ENCODE assay signal across 19 cellular contexts in genomic region chr13:112779856-112780604, GRCh38.
A peak's percentile ranks its signal among the peaks of the same experiment; 100 is the strongest.
DNase-seq lines count a peak whose midpoint lies in the region; ATAC-seq, FAIRE-seq and TF ChIP-seq lines count a peak whose summit lies in the region.
"Had no signal": no experiment of that assay in that cellular context is flagged by ENCODE, and none has a peak within 500 bp of the region (broad histone marks: within the 10 kb centered on the region; RNA-seq: fewer than 3 reads in every experiment).

No MANE protein-coding gene starts in this region.

- H4K20me1 ChIP-seq in GM23338 (replicated peaks; ENCODE audit: insufficient read depth) = peaks cover 2% of the 10 kb centered on the region
- H4K20me1 ChIP-seq in GM12878 (ENCODE audit: control insufficient read depth, insufficient read depth) = no peaks in the 10 kb centered on the region

- H3K4me1 Mint-ChIP-seq in Caco-2 (ENCODE audit: low read depth, unreplicated experiment) (no peaks in the 10 kb centered on the region), GM23338 (peaks cover 48% of the 10 kb centered on the region)

- peaks cover 60% of the 10 kb centered on the region for H3K36me3 Mint-ChIP-seq in Caco-2 (ENCODE audit: insufficient read depth, unreplicated experiment)
- peaks cover 26% of the 10 kb centered on the region for H3K36me3 Mint-ChIP-seq in GM23338 (ENCODE audit: low read depth)
- H3K36me3 Mint-ChIP-seq: activated CD8-positive, alpha-beta memory T cell treated with anti-CD3 and anti-CD28 coated beads, Interleukin-2, amount 10 ng/mL, durations not matched to agents 7 days and 5 days had no signal

- no peaks in the 10 kb centered on the region for H3F3A ChIP-seq in GM23338 (replicated peaks; ENCODE audit: low read depth)

- no peak for ATAC-seq in GM23338
- 0 out of 3 replicates have a peak, but pooled peaks have one; percentile 29 for ATAC-seq in GM12878
- no peak for ATAC-seq in mucosa of descending colon
- no peak for ATAC-seq in HG03571 (IDR thresholded peaks at IDR 0.05; ENCODE audit: unreplicated experiment)
- ATAC-seq: activated CD8-positive, alpha-beta memory T cell treated with anti-CD3 and anti-CD28 coated beads, Interleukin-2, amount 10 ng/mL, durations not matched to agents 7 days and 5 days had no signal

- TF ChIP-seq CTCF in Caco-2 (IDR thresholded peaks at IDR 0.05; ENCODE audit: insufficient read depth in 1 of 2, low read depth in 1 of 2, low read length in 1 of 2, severe bottlenecking in 1 of 2, unreplicated experiment in 1 of 2) (no peak), GM23338 (conservative IDR thresholded peaks at IDR 0.05; ENCODE audit: low read depth in 2 of 2) (no peak), GM12878 (IDR thresholded peaks at IDR 0.05 in 2 of 3, conservative IDR thresholded peaks at IDR 0.05 in 1 of 3; ENCODE audit: control insufficient read depth in 2 of 3, extremely low read depth in 1 of 3, insufficient read depth in 1 of 3, low read depth in 3 of 3, low read length in 3 of 3) (no peak), mucosa of descending colon (IDR thresholded peaks at IDR 0.05) (no peak)

- intact Hi-C loops in Caco-2 (cut with micrococcal nuclease; ENCODE audit: unreplicated experiment) = no loop called here
- intact Hi-C loops in GM12878 (cut with micrococcal nuclease; ENCODE audit: unreplicated experiment) = no loop called here
- intact Hi-C loops in mucosa of descending colon (cut with DNase I, micrococcal nuclease) = no loop called here

- no peak overlapping the region for H3K9ac ChIP-seq in GM12878 (ENCODE audit: control insufficient read depth, insufficient read depth, low read length)

- H3K4me1 ChIP-seq in Caco-2 = no peaks in the 10 kb centered on the region
- peaks cover 13% of the 10 kb centered on the region for H3K4me1 ChIP-seq in GM23338 (ENCODE audit: insufficient read depth)
- H3K4me1 ChIP-seq in GM12878 (ENCODE audit: control insufficient read depth, insufficient read depth, low read length) = peaks cover 6% of the 10 kb centered on the region
- H3K4me1 ChIP-seq in mesodermal cell (ENCODE audit: control insufficient read depth, insufficient read depth, low read length, poor library complexity, severe bottlenecking) = peaks cover 33% of the 10 kb centered on the region
- H3K4me1 ChIP-seq in mucosa of descending colon (ENCODE audit: low read depth) = no peaks in the 10 kb centered on the region
- H3K4me1 ChIP-seq: HAP-1 had no signal

- no peak overlapping the region for H2AFZ ChIP-seq in GM23338
- no peak overlapping the region for H2AFZ ChIP-seq in GM12878 (ENCODE audit: control insufficient read depth, low read depth, low read length)
- H2AFZ ChIP-seq: PC-9 had no signal

- no peaks in the 10 kb centered on the region for H3K9me3 ChIP-seq in Caco-2
- H3K9me3 ChIP-seq in GM12878 (replicated peaks; ENCODE audit: control insufficient read depth, insufficient read depth, low read length) = no peaks in the 10 kb centered on the region
- H3K9me3 ChIP-seq in mesodermal cell (ENCODE audit: control insufficient read depth, low read length) = no peaks in the 10 kb centered on the region
- H3K9me3 ChIP-seq in mucosa of descending colon = no peaks in the 10 kb centered on the region
- H3K9me3 ChIP-seq: BE2C, HAP-1, spleen, uterus had no signal

- H3K36me3 ChIP-seq in Caco-2 (ENCODE audit: control insufficient read depth, insufficient read depth, low read length) (no peaks in the 10 kb centered on the region; the same call in 1 of the 2 replicates), GM23338 (ENCODE audit: insufficient read depth) (no peaks in the 10 kb centered on the region), GM12878 (ENCODE audit: control insufficient read depth in 2 of 2, insufficient read depth in 2 of 2, low read length in 1 of 2) (peaks cover 0 to 4% of the 10 kb centered on the region in 2 experiments; a peak in 2 of 4 replicates), mesodermal cell (ENCODE audit: control insufficient read depth, insufficient read depth, low read length) (peaks cover 7% of the 10 kb centered on the region), mucosa of descending colon (ENCODE audit: low read depth) (no peaks in the 10 kb centered on the region)
- H3K36me3 ChIP-seq: BE2C, HAP-1, uterus had no signal

- no peak for TF ChIP-seq POLR2A in GM12878 (IDR thresholded peaks at IDR 0.05; ENCODE audit: low read depth, low read length)

- no peak overlapping the region for H3K4me3 Mint-ChIP-seq in Caco-2 (ENCODE audit: unreplicated experiment)
- peak overlapping the region; percentile 33; the same call in 1 of the 3 replicates for H3K4me3 Mint-ChIP-seq in GM23338
- H3K4me3 Mint-ChIP-seq: activated CD8-positive, alpha-beta memory T cell treated with anti-CD3 and anti-CD28 coated beads, Interleukin-2, amount 10 ng/mL, durations not matched to agents 7 days and 5 days; activated naive CD4-positive, alpha-beta T cell treated with anti-CD3 and anti-CD28 coated beads for 36 hours had no signal

- H3K27ac ChIP-seq in GM23338 (ENCODE audit: low read depth) (no peak overlapping the region; the same call in 1 of the 2 replicates), GM12878 (ENCODE audit: control insufficient read depth, insufficient read depth) (no peak overlapping the region), mesodermal cell (ENCODE audit: low read depth, low read length, severe bottlenecking) (peak overlapping the region; percentile 59)
- H3K27ac ChIP-seq: PC-9, spleen, uterus had no signal

- CTCF ChIA-PET in Caco-2 (lab: Charles Lee) = no interaction called here
- CTCF ChIA-PET in GM12878 (lab: Yijun Ruan, JAX) = no interaction called here

- no peak for FAIRE-seq in GM12878 (lab: Jason Lieb, UNC)

- no peak for TF ChIP-seq RAD21 in GM12878 (IDR thresholded peaks at IDR 0.05; ENCODE audit: insufficient read depth, low read depth, low read length)

- in situ Hi-C loops in GM12878 (cut with MboI) = no loop called here

- H3K4me3 ChIP-seq in Caco-2 (ENCODE audit: low read depth, low read length) (no peak overlapping the region), GM23338 (no peak overlapping the region), GM12878 (no peak overlapping the region), mesodermal cell (ENCODE audit: extremely low read depth, insufficient read depth, low read length, poor library complexity, severe bottlenecking) (no peak overlapping the region), mucosa of descending colon (no peak overlapping the region)
- H3K4me3 ChIP-seq: HAP-1, PC-9, spleen, uterus had no signal

- RAD21 ChIA-PET in GM12878 (lab: Charles Lee; ENCODE audit: unreplicated experiment) = no interaction called here

- no peaks in the 10 kb centered on the region for H3K9me2 ChIP-seq in GM23338 (ENCODE audit: insufficient read depth)

- BruUV-seq in Caco-2 (replicated peaks; lab: Mats Ljungman, UMichigan) (no TSS peak), GM12878 (replicated peaks; lab: Mats Ljungman, UMichigan) (no TSS peak)

- POLR2A ChIA-PET in Caco-2 (lab: Charles Lee) (no interaction called here), GM12878 (lab: Charles Lee) (interaction anchor here (0.5 kb wide), 1 partner anchor 214 kb away, joined by 4 read pairs; no protein-coding TSS in a partner anchor)

- WGBS in GM12878 (ENCODE audit: insufficient coverage, insufficient replicate concordance, low lambda C conversion rate, missing lambda C conversion rate) = 94% methylated on average over 23 of the region's 23 CpGs
- WGBS in mesodermal cell (ENCODE audit: insufficient coverage in 2 of 2), 2 experiments = 80 to 82% methylated on average over 22 of the region's 23 CpGs

- peak overlapping the region; percentile 43; the same call in 1 of the 2 replicates for H3K4me2 ChIP-seq in GM23338
- no peak overlapping the region for H3K4me2 ChIP-seq in GM12878 (ENCODE audit: control insufficient read depth, insufficient read depth)
- H3K4me2 ChIP-seq: PC-9 had no signal

- H3K79me2 ChIP-seq in GM23338 (replicated peaks; ENCODE audit: insufficient read depth) = peaks cover 70% of the 10 kb centered on the region
- H3K79me2 ChIP-seq in GM12878 (ENCODE audit: control insufficient read depth, insufficient read depth, low read length) = no peaks in the 10 kb centered on the region; the same call in none of the 2 replicates

- SMC1A ChIA-PET in GM12878 (lab: Charles Lee; ENCODE audit: uncharacterized antibody, unreplicated experiment) = interaction anchor here (0.8 kb wide), 1 partner anchor 11 kb away, joined by 4 read pairs; no protein-coding TSS in a partner anchor

- DNase-seq in Caco-2 = no peak
- DNase-seq in GM23338 (ENCODE audit: low spot score) = no peak
- no peak for DNase-seq in GM12878 (ENCODE audit: low read depth, low spot score)
- DNase-seq in mucosa of descending colon = no peak
- DNase-seq in NCI-H524 (lab: John Stamatoyannopoulos, UW) = no peak
- DNase-seq in NCI-H446 treated with DMSO at 0.1 percent for 48 hours (lab: John Stamatoyannopoulos, UW) = no peak
- DNase-seq: activated CD8-positive, alpha-beta memory T cell treated with anti-CD3 and anti-CD28 coated beads, Interleukin-2, amount 10 ng/mL, durations not matched to agents 7 days and 5 days; activated naive CD4-positive, alpha-beta T cell treated with anti-CD3 and anti-CD28 coated beads for 36 hours; BE2C; effector memory CD4-positive, alpha-beta T cell; Kasumi-1; NCI-H524 treated with DMSO at 0.1 percent for 48 hours; spleen; stimulated activated naive CD8-positive, alpha-beta T cell treated with anti-CD3 and anti-CD28 coated beads, Interleukin-15, Interleukin-2, amounts not matched to agents 100 U/mL and 50 U/mL, for 24 hours had no signal

- no peak for TF ChIP-seq EP300 in GM12878 (IDR thresholded peaks at IDR 0.05; ENCODE audit: borderline replicate concordance in 1 of 2, control insufficient read depth in 1 of 2, low read depth in 2 of 2, low read length in 2 of 2)

- no peaks in the 10 kb centered on the region for H3K27me3 Mint-ChIP-seq in Caco-2 (ENCODE audit: insufficient read depth, unreplicated experiment)
- peaks cover 24% of the 10 kb centered on the region for H3K27me3 Mint-ChIP-seq in GM23338 (ENCODE audit: insufficient read depth, low read depth, poor library complexity)
- H3K27me3 Mint-ChIP-seq: activated CD8-positive, alpha-beta memory T cell treated with anti-CD3 and anti-CD28 coated beads, Interleukin-2, amount 10 ng/mL, durations not matched to agents 7 days and 5 days had no signal

- peak overlapping the region; percentile 45 for H3K27ac Mint-ChIP-seq in Caco-2 (ENCODE audit: unreplicated experiment)
- peak overlapping the region; percentile 87 for H3K27ac Mint-ChIP-seq in GM23338
- H3K27ac Mint-ChIP-seq: activated CD8-positive, alpha-beta memory T cell treated with anti-CD3 and anti-CD28 coated beads, Interleukin-2, amount 10 ng/mL, durations not matched to agents 7 days and 5 days; activated naive CD4-positive, alpha-beta T cell treated with anti-CD3 and anti-CD28 coated beads for 36 hours had no signal

- H3K27me3 ChIP-seq in Caco-2 (replicated peaks; ENCODE audit: control insufficient read depth, insufficient read depth, low read length) (no peaks in the 10 kb centered on the region), GM23338 (ENCODE audit: insufficient read depth) (no peaks in the 10 kb centered on the region), GM12878 (replicated peaks in 1 of 2; ENCODE audit: control insufficient read depth in 2 of 2, insufficient read depth in 2 of 2, low read length in 1 of 2) (no peaks in the 10 kb centered on the region)
- H3K27me3 ChIP-seq: BE2C, spleen, uterus had no signal

- H3K9me3 Mint-ChIP-seq in Caco-2 (ENCODE audit: unreplicated experiment) (no peaks in the 10 kb centered on the region), GM23338 (peaks cover 5% of the 10 kb centered on the region; the same call in 2 of the 3 replicates)
- H3K9me3 Mint-ChIP-seq: activated naive CD4-positive, alpha-beta T cell treated with anti-CD3 and anti-CD28 coated beads for 36 hours had no signal
